Comparison of ENCODE assay signal across 2 cellular contexts in genomic region chrX:119574394-119575266, GRCh38.
TF ChIP-seq lines count a peak whose summit lies in the region.

TSS of gene UBE2A (plus strand) at chrX:119574563. CDS start at chrX:119574712, 149 bp downstream.

TF ChIP-seq in IMR-90, 13 proteins besides CTCF, POLR2A, EP300 and RAD21:
- TF ChIP-seq SMC3 (IDR thresholded peaks at IDR 0.05; ENCODE audit: low read depth, low read length) (no peak), CEBPB (IDR thresholded peaks at IDR 0.05; ENCODE audit: low read depth, low read length) (no peak), FOS (IDR thresholded peaks at IDR 0.05; ENCODE audit: low read depth, low read length) (no peak), MAZ (IDR thresholded peaks at IDR 0.05; ENCODE audit: borderline replicate concordance, low read depth, low read length) (peak; percentile 84), USF2 (IDR thresholded peaks at IDR 0.05; ENCODE audit: low read depth, low read length) (no peak), ELK1 (IDR thresholded peaks at IDR 0.05; ENCODE audit: borderline replicate concordance, low read depth, low read length) (no peak), CHD1 (IDR thresholded peaks at IDR 0.05; ENCODE audit: low read depth, low read length) (peak; percentile 86; the same call in 1 of the 2 replicates), BHLHE40 (IDR thresholded peaks at IDR 0.05; ENCODE audit: low read depth, low read length) (peak; percentile 96), RFX5 (IDR thresholded peaks at IDR 0.05; ENCODE audit: low read depth, low read length) (no peak), NFE2L2 (IDR thresholded peaks at IDR 0.05; ENCODE audit: low read depth, low read length) (peak; percentile 62; the same call in 1 of the 2 replicates), RCOR1 (IDR thresholded peaks at IDR 0.05; ENCODE audit: insufficient replicate concordance, low read length) (no peak)
TF ChIP-seq in IMR-90: peak in this region for 4.

TF ChIP-seq in endothelial cell of umbilical vein, 7 proteins besides CTCF, POLR2A, EP300 and RAD21:
- TF ChIP-seq POLR2AphosphoS5 (IDR thresholded peaks at IDR 0.05; ENCODE audit: insufficient read depth, low read depth, low read length) (peak; percentile 90), FOS (IDR thresholded peaks at IDR 0.05; ENCODE audit: borderline replicate concordance, insufficient read depth, low read length) (no peak)
TF ChIP-seq in endothelial cell of umbilical vein: peak in this region for 1.
